In the genomic region with DNA sequence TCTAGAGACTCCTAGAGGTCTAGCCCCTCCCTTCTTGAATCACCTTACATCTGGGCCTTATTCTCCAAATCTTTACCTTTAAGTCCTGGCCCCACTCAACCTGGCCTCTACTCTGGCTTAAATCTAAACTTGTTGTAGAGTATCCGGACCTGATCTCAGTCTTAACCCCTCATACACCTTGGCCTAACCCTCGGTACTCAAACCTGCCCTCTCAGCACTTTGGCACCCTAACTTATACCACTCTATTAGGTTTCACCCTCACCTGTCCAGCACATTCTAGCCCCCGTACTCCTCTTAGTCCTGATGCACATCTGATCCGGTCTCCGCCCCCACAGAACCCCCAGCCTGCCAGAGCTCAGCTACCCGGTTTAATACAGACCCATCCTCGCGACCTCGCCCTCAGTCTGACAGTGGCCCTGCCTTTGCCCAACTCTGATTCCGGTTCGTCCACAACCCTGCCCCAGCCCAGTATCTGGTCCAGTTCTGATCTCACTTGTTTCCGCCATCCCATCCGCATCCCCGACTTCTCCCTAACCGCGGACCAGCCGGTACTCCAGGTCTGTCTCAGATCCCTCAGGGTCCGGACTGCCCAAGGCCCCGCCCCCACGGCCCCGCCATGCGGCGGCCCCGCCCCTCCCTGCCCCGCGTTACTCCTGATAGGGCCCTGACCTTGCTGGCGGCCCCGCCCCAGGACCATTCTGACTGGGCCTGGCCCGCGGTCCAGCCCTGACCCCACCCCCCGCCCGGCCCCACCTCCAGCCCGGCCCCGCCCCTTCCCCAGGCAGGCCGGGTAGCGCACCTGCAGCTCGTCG, we compare ENCODE assay signal across 8 cellular contexts.
DNase-seq lines count a peak whose midpoint lies in the region; TF ChIP-seq lines count a peak whose summit lies in the region.

No MANE protein-coding gene starts in this region.

- no peaks in the 10 kb centered on the region for H3K9me2 ChIP-seq in MM.1S (replicated peaks; ENCODE audit: insufficient read depth, low read length)

- H3K9ac ChIP-seq in MM.1S (ENCODE audit: low read length) = no peak overlapping the region

- H4K20me1 ChIP-seq in MM.1S (ENCODE audit: insufficient read depth, low read length) = no peaks in the 10 kb centered on the region

- no peaks in the 10 kb centered on the region for H3K79me2 ChIP-seq in MM.1S (ENCODE audit: low read length)

- TF ChIP-seq CTCF in MM.1S (IDR thresholded peaks at IDR 0.05; ENCODE audit: low read length) (no peak), nephron (IDR thresholded peaks at IDR 0.05; ENCODE audit: unreplicated experiment in 3 of 3) (no peak)

- H3K4me2 ChIP-seq in MM.1S (ENCODE audit: low read depth, low read length) = peak overlapping the region; percentile 100

- H3F3A ChIP-seq in MM.1S (ENCODE audit: insufficient read depth, low read length) = peaks cover 7% of the 10 kb centered on the region; the same call in 1 of the 2 replicates

- H3K27ac Mint-ChIP-seq in nephron = peak overlapping the region; percentile 14 to 86 (median 68)

- peak overlapping the region; percentile 88 to 92 (median 88) for H3K4me3 Mint-ChIP-seq in nephron

- H3K27me3 ChIP-seq in MM.1S (replicated peaks; ENCODE audit: insufficient read depth, low read length) = 0 out of 2 replicates have a peak, but pooled peaks cover 3% of the 10 kb centered on the region

- no peak overlapping the region for H3K27ac ChIP-seq in MM.1S (ENCODE audit: low read length)

- H3K27me3 Mint-ChIP-seq in nephron (ENCODE audit: low read depth) = peaks cover 6% of the 10 kb centered on the region

- peak overlapping the region; percentile 94; the same call in 1 of the 2 replicates for H2AFZ ChIP-seq in MM.1S (ENCODE audit: low read length)

- peak overlapping the region; percentile 66 for H3K4me3 ChIP-seq in MM.1S (ENCODE audit: low read length)

- H3K4me1 ChIP-seq in MM.1S (ENCODE audit: low read length) = peaks cover 9% of the 10 kb centered on the region; the same call in 1 of the 2 replicates

- no peaks in the 10 kb centered on the region for H3K36me3 ChIP-seq in MM.1S (replicated peaks; ENCODE audit: insufficient read depth, low read length)

- H3K9me3 ChIP-seq in MM.1S (replicated peaks; ENCODE audit: insufficient read depth, low read length) = no peaks in the 10 kb centered on the region

- DNase-seq in D341Med (ENCODE audit: low spot score) = peak; percentile 96
- DNase-seq in GOT3 (lab: John Stamatoyannopoulos, UW) = peak; percentile 27
- DNase-seq in MM.1S = peak; percentile 93
- DNase-seq in SHP77 treated with DMSO at 0.1 percent for 48 hours (lab: John Stamatoyannopoulos, UW) = peak; percentile 55
- DNase-seq in activated gamma-delta T cell (lab: John Stamatoyannopoulos, UW) = peak; percentile 70
- DNase-seq in fibroblast of the conjunctiva (ENCODE audit: low read depth) = peak; percentile 72
- peak; percentile 31 to 79 (median 68) for DNase-seq in stimulated activated naive CD4-positive, alpha-beta T cell (lab: John Stamatoyannopoulos, UW)

- H3K4me1 Mint-ChIP-seq in nephron = peaks cover 65% of the 10 kb centered on the region

- H3K9me3 Mint-ChIP-seq in nephron = no peaks in the 10 kb centered on the region

- H3K36me3 Mint-ChIP-seq in nephron (ENCODE audit: low read depth) = no peaks in the 10 kb centered on the region

Comparison
In these comparisons a context has a peak if more than half of its experiments do, and no peak if none do; other contexts are left out.
1. DNase-seq: peak in every context shown above with its lines; median percentile 96 in D341Med; 93 in MM.1S; 72 in fibroblast of the conjunctiva; 70 in activated gamma-delta T cell; 68 in stimulated activated naive CD4-positive, alpha-beta T cell; 55 in SHP77 treated with DMSO at 0.1 percent for 48 hours; 27 in GOT3.